ENCODE assay signal across 22 cellular contexts in the genomic region with DNA sequence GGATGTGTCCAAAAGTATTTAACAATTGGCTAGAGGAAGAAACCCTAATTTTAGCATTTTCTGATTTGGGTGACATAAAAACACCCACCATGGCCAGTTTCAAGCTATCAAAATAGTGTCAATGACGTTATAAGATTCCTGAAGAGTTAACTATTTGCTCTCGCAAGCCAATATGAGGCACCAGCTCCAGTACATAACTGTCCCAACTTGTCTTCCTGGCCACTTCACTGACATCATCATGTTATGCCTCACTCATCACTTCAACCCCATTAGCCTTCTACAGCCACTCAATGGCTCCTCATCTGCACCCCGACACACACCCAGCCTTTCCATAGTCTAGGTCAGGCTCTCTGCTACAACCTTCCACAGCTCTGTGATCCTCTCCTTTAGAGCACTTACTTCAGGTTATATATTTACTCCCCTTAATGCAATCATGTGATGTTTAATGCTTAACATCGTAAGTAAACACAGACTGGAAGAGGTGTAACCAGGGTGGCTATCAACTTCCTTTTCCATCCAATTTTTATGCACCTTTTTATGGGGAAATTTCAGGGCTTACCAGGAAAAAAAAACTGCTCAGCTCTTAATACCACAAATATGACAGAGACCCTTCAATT.
A peak's percentile ranks its signal among the peaks of the same experiment; 100 is the strongest.
DNase-seq lines count a peak whose midpoint lies in the region; ATAC-seq, FAIRE-seq and TF ChIP-seq lines count a peak whose summit lies in the region.
"Had no signal": no experiment of that assay in that cellular context is flagged by ENCODE, and none has a peak within 500 bp of the region (broad histone marks: within the 10 kb centered on the region; RNA-seq: fewer than 3 reads in every experiment).

No MANE protein-coding gene starts in this region.

- no peak for FAIRE-seq in D721Med (lab: Jason Lieb, UNC)
- FAIRE-seq: GM12892, GM18507, H1 had no signal

- intact Hi-C loops in mucosa of descending colon (cut with DNase I, micrococcal nuclease) (no loop called here), uterus (cut with DNase I; ENCODE audit: low total_unique reads) (no loop called here), colonic mucosa (cut with DNase I) (no loop called here)

- H3K4me3 ChIP-seq in epithelial cell of esophagus (ENCODE audit: low read length), result no peak overlapping the region
- H3K4me3 ChIP-seq in mucosa of descending colon, result no peak overlapping the region
- H3K4me3 ChIP-seq in uterus, result no peak overlapping the region
- H3K4me3 ChIP-seq in colonic mucosa, result no peak overlapping the region
- H3K4me3 ChIP-seq: MG63 had no signal

- H3K27ac ChIP-seq in uterus (no peak overlapping the region), colonic mucosa (no peak overlapping the region)
- H3K27ac ChIP-seq: 22Rv1 had no signal

- no peaks in the 10 kb centered on the region for H3K4me1 ChIP-seq in mucosa of descending colon (ENCODE audit: low read depth)
- no peaks in the 10 kb centered on the region for H3K4me1 ChIP-seq in uterus
- H3K4me1 ChIP-seq in colonic mucosa, result peaks cover 3% of the 10 kb centered on the region

- ATAC-seq in mucosa of descending colon, result peak; percentile 93

- DNase-seq in DMS153 (lab: John Stamatoyannopoulos, UW) (peak; percentile 62), DMS153 treated with DMSO at 0.1 percent for 48 hours (lab: John Stamatoyannopoulos, UW; ENCODE audit: unreplicated experiment) (no peak), DMS53 treated with DMSO at 0.1 percent for 48 hours (lab: John Stamatoyannopoulos, UW; ENCODE audit: unreplicated experiment) (peak; percentile 60), epithelial cell of esophagus (ENCODE audit: low read depth) (peak; percentile 82), mucosa of descending colon (peak in 1 of 3 donors; percentile 8), uterus (no peak), D721Med (ENCODE audit: insufficient read length, low spot score) (no peak), colonic mucosa (no peak)
- DNase-seq: DMS79, Kasumi-1, MG63, NCI-H1092, NCI-H1436 treated with DMSO at 0.1 percent for 48 hours, NCI-H2107, NCI-H226, NCI-H82, SHP77 treated with DMSO at 0.1 percent for 48 hours, SK-N-SH had no signal

- TF ChIP-seq POLR2A in uterus (IDR thresholded peaks at IDR 0.05), result no peak

- TF ChIP-seq CTCF in epithelial cell of esophagus (IDR thresholded peaks at IDR 0.05; ENCODE audit: insufficient read depth, low read depth, low read length, missing control alignments) (no peak), mucosa of descending colon (IDR thresholded peaks at IDR 0.05) (no peak), uterus (IDR thresholded peaks at IDR 0.05) (no peak), D721Med (IDR thresholded peaks at IDR 0.05; ENCODE audit: insufficient read depth, missing control alignments) (no peak), colonic mucosa (IDR thresholded peaks at IDR 0.05) (no peak)

- no peaks in the 10 kb centered on the region for H3K9me3 ChIP-seq in mucosa of descending colon
- no peaks in the 10 kb centered on the region for H3K9me3 ChIP-seq in uterus
- H3K9me3 ChIP-seq in colonic mucosa, result no peaks in the 10 kb centered on the region
- H3K9me3 ChIP-seq: MG63, SK-N-SH had no signal

- H3K27me3 ChIP-seq in uterus, result no peaks in the 10 kb centered on the region
- no peaks in the 10 kb centered on the region for H3K27me3 ChIP-seq in colonic mucosa
- H3K27me3 ChIP-seq: MG63 had no signal

- no peak overlapping the region for H3K9ac ChIP-seq in colonic mucosa (ENCODE audit: low read depth in 2 of 2, low read length in 2 of 2)
- H3K9ac ChIP-seq: SK-N-SH had no signal

- H3K36me3 ChIP-seq in mucosa of descending colon (ENCODE audit: low read depth) (no peaks in the 10 kb centered on the region), uterus (no peaks in the 10 kb centered on the region), colonic mucosa (no peaks in the 10 kb centered on the region)
- H3K36me3 ChIP-seq: MG63 had no signal

Comparison
In these comparisons a context has a peak if more than half of its experiments do, and no peak if none do; other contexts are left out.
1. DNase-seq: peak in DMS153 (single experiment), DMS53 treated with DMSO at 0.1 percent for 48 hours (single experiment) and epithelial cell of esophagus (single experiment); none in DMS153 treated with DMSO at 0.1 percent for 48 hours (single experiment), uterus (0 of 2), D721Med (single experiment) and colonic mucosa (single experiment).